16 cellular contexts compared by ENCODE assay signal in the genomic region with DNA sequence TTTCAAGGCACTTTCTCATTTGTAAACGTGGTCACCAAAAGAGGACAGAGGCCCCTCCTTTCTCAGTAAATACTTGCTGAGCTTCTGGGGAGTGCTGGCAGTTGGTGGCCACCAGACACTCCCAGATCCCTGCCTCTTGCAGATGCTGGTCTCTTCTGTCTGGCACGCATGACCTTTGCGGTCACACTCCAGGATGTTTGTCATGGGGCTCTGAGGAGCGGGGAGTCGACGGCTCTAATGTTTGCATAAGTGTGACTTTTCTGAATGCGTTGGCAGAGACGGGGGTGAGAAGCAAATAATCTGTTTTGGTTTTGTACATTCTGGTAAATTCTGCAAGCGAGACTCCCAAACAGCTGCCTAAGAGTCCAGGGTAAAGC.
"Had no signal": no experiment of that assay in that cellular context is flagged by ENCODE, and none has a peak within 500 bp of the region (broad histone marks: within the 10 kb centered on the region; RNA-seq: fewer than 3 reads in every experiment).

No MANE protein-coding gene starts in this region.

- H3K27ac ChIP-seq: ascending aorta, esophagus squamous epithelium, sigmoid colon, suprapubic skin, upper lobe of left lung had no signal

- H3K27me3 ChIP-seq: ascending aorta, upper lobe of left lung had no signal

- H3K9me3 ChIP-seq: suprapubic skin had no signal

- H3K4me1 ChIP-seq: ascending aorta, esophagus squamous epithelium, sigmoid colon, suprapubic skin, upper lobe of left lung had no signal

- H3K36me3 ChIP-seq: ascending aorta, esophagus squamous epithelium, sigmoid colon, suprapubic skin, upper lobe of left lung had no signal

- DNase-seq: activated CD4-positive, alpha-beta memory T cell treated with anti-CD3 and anti-CD28 coated beads for 36 hours; activated CD4-positive, alpha-beta T cell treated with anti-CD3 and anti-CD28 coated beads for 1 hour; activated gamma-delta T cell; activated T-cell treated with anti-CD3 and anti-CD28 coated beads, Interleukin-2, amount 50 U/mL, for 48 hours; esophagus squamous epithelium; foreskin fibroblast; nephron progenitor cell; sigmoid colon; stimulated activated CD4-positive, alpha-beta T cell treated with anti-CD3 and anti-CD28 coated beads, Interleukin-4, amount 100 ng/mL, for 1 hour; stimulated activated CD8-positive, alpha-beta memory T cell treated with anti-CD3 and anti-CD28 coated beads, Interleukin-4, amount 100 ng/mL, for 48 hours; stimulated activated naive CD8-positive, alpha-beta T cell treated with anti-CD3 and anti-CD28 coated beads, Interleukin-15, Interleukin-2, amounts not matched to agents 100 U/mL and 50 U/mL, for 24 hours; T-helper 9 cell; upper lobe of left lung had no signal

- H3K4me3 ChIP-seq: ascending aorta, esophagus squamous epithelium, sigmoid colon, suprapubic skin, upper lobe of left lung had no signal

- FAIRE-seq: colon had no signal

- ATAC-seq: stimulated activated naive CD8-positive, alpha-beta T cell treated with anti-CD3 and anti-CD28 coated beads, Interleukin-15, Interleukin-2, amounts not matched to agents 100 U/mL and 50 U/mL, for 24 hours had no signal
